ENCODE assay signal across 31 cellular contexts in the genomic region with DNA sequence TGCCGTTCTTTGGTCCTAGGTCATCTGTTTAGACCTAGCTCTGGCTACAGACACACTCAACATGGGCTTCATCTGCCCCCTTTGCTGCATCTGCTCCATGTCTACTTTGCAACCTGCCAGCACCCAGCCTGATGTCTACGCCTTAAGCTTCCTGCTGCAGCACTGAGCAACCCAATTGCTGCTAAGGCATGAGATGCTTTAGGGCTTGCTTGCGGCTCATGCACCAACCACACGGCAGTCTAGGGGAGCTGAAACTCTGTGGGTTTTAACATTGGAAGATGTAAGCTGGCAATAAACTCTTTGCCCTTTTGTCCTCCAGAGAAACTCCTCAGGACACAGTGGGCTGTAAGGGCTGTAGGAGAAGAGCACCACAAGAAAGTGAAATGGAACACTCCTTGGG. TPM values are rescaled to one million over a fixed set of nuclear protein-coding genes. Genes with fewer than 3 reads are reported as not detected.
"Had no signal": no experiment of that assay in that cellular context is flagged by ENCODE, and none has a peak within 500 bp of the region (broad histone marks: within the 10 kb centered on the region; RNA-seq: fewer than 3 reads in every experiment).

No MANE protein-coding gene starts in this region.

- H3K27ac Mint-ChIP-seq: activated CD4-positive, alpha-beta memory T cell treated with anti-CD3 and anti-CD28 coated beads, Interleukin-2, amount 10 ng/mL, durations not matched to agents 7 days and 5 days; activated CD4-positive, alpha-beta T cell treated with anti-CD3 and anti-CD28 coated beads, Interleukin-2, amount 10 ng/mL, durations not matched to agents 7 days and 5 days; activated CD8-positive, alpha-beta memory T cell treated with anti-CD3 and anti-CD28 coated beads, Interleukin-2, amount 10 ng/mL, durations not matched to agents 7 days and 5 days; activated naive CD4-positive, alpha-beta T cell treated with anti-CD3 and anti-CD28 coated beads, Interleukin-2, amount 10 ng/mL, durations not matched to agents 7 days and 5 days; activated naive CD4-positive, alpha-beta T cell treated with anti-CD3 and anti-CD28 coated beads, Interleukin-2, amount 50 U/mL, for 72 hours; activated T-cell treated with anti-CD3 and anti-CD28 coated beads, Interleukin-2, amount 50 U/mL, for 72 hours; brain; dendritic cell treated with granulocyte-macrophage colony-stimulating factor and Interleukin-4, amounts not matched to agents 40 ng/mL and 50 ng/mL, for 4 days; endodermal cell; WTC11 had no signal

- ATAC-seq: activated CD8-positive, alpha-beta memory T cell treated with anti-CD3 and anti-CD28 coated beads, Interleukin-2, amount 10 ng/mL, durations not matched to agents 7 days and 5 days; activated naive CD4-positive, alpha-beta T cell treated with anti-CD3 and anti-CD28 coated beads, Interleukin-2, amount 50 U/mL, for 72 hours; activated T-cell treated with anti-CD3 and anti-CD28 coated beads, Interleukin-2, amount 50 U/mL, for 72 hours; esophagus mucosa; WTC11 had no signal

- H3K9me3 ChIP-seq: ascending aorta, breast epithelium, colonic mucosa had no signal

- H3K36me3 Mint-ChIP-seq: activated CD8-positive, alpha-beta memory T cell treated with anti-CD3 and anti-CD28 coated beads, Interleukin-2, amount 10 ng/mL, durations not matched to agents 7 days and 5 days; activated naive CD4-positive, alpha-beta T cell treated with anti-CD3 and anti-CD28 coated beads, Interleukin-2, amount 10 ng/mL, durations not matched to agents 7 days and 5 days; activated naive CD4-positive, alpha-beta T cell treated with anti-CD3 and anti-CD28 coated beads, Interleukin-2, amount 50 U/mL, for 72 hours; brain had no signal

- H3K36me3 ChIP-seq: ascending aorta, breast epithelium, cardiac muscle cell, colonic mucosa had no signal

- H3K4me1 ChIP-seq: breast epithelium, colonic mucosa had no signal

- H3K27ac ChIP-seq: ascending aorta, breast epithelium, cardiac muscle cell, dorsolateral prefrontal cortex had no signal

- H3K27me3 ChIP-seq: ascending aorta, breast epithelium, cardiac muscle cell, colonic mucosa had no signal

- H3K27me3 Mint-ChIP-seq: activated CD4-positive, alpha-beta memory T cell treated with anti-CD3 and anti-CD28 coated beads, Interleukin-2, amount 10 ng/mL, durations not matched to agents 7 days and 5 days; activated CD4-positive, alpha-beta T cell treated with anti-CD3 and anti-CD28 coated beads, Interleukin-2, amount 10 ng/mL, durations not matched to agents 7 days and 5 days; activated CD8-positive, alpha-beta memory T cell treated with anti-CD3 and anti-CD28 coated beads, Interleukin-2, amount 10 ng/mL, durations not matched to agents 7 days and 5 days; brain; dendritic cell treated with granulocyte-macrophage colony-stimulating factor and Interleukin-4, amounts not matched to agents 40 ng/mL and 50 ng/mL, for 4 days had no signal

- H3K4me1 Mint-ChIP-seq: activated CD4-positive, alpha-beta memory T cell treated with anti-CD3 and anti-CD28 coated beads, Interleukin-2, amount 10 ng/mL, durations not matched to agents 7 days and 5 days; activated CD8-positive, alpha-beta memory T cell treated with anti-CD3 and anti-CD28 coated beads, Interleukin-2, amount 10 ng/mL, durations not matched to agents 7 days and 5 days; activated naive CD4-positive, alpha-beta T cell treated with anti-CD3 and anti-CD28 coated beads, Interleukin-2, amount 10 ng/mL, durations not matched to agents 7 days and 5 days; brain; endodermal cell; WTC11 had no signal

- H3K4me3 Mint-ChIP-seq: activated CD4-positive, alpha-beta memory T cell treated with anti-CD3 and anti-CD28 coated beads, Interleukin-2, amount 10 ng/mL, durations not matched to agents 7 days and 5 days; activated CD4-positive, alpha-beta T cell treated with anti-CD3 and anti-CD28 coated beads, Interleukin-2, amount 10 ng/mL, durations not matched to agents 7 days and 5 days; activated CD8-positive, alpha-beta memory T cell treated with anti-CD3 and anti-CD28 coated beads, Interleukin-2, amount 10 ng/mL, durations not matched to agents 7 days and 5 days; activated naive CD4-positive, alpha-beta T cell treated with anti-CD3 and anti-CD28 coated beads, Interleukin-2, amount 10 ng/mL, durations not matched to agents 7 days and 5 days; activated T-cell treated with anti-CD3 and anti-CD28 coated beads, Interleukin-2, amount 50 U/mL, for 72 hours; brain; dendritic cell treated with granulocyte-macrophage colony-stimulating factor and Interleukin-4, amounts not matched to agents 40 ng/mL and 50 ng/mL, for 4 days; endodermal cell; WTC11 had no signal

- H3K9me3 Mint-ChIP-seq: activated CD4-positive, alpha-beta memory T cell treated with anti-CD3 and anti-CD28 coated beads, Interleukin-2, amount 10 ng/mL, durations not matched to agents 7 days and 5 days; activated naive CD4-positive, alpha-beta T cell treated with anti-CD3 and anti-CD28 coated beads, Interleukin-2, amount 10 ng/mL, durations not matched to agents 7 days and 5 days; endodermal cell had no signal

- DNase-seq: activated CD4-positive, alpha-beta memory T cell treated with anti-CD3 and anti-CD28 coated beads, Interleukin-2, amount 10 ng/mL, durations not matched to agents 7 days and 5 days; activated CD4-positive, alpha-beta T cell treated with anti-CD3 and anti-CD28 coated beads for 1 hour; activated CD4-positive, alpha-beta T cell treated with anti-CD3 and anti-CD28 coated beads for 4 hours; activated CD4-positive, alpha-beta T cell treated with anti-CD3 and anti-CD28 coated beads, Interleukin-2, amount 10 ng/mL, durations not matched to agents 7 days and 5 days; activated CD4-positive, alpha-beta T cell treated with anti-CD3 and anti-CD28 coated beads, Interleukin-2, amount 50 U/mL, for 4 hours; activated CD8-positive, alpha-beta memory T cell treated with anti-CD3 and anti-CD28 coated beads, Interleukin-2, amount 10 ng/mL, durations not matched to agents 7 days and 5 days; activated CD8-positive, alpha-beta memory T cell treated with anti-CD3 and anti-CD28 coated beads, Interleukin-2, amount 50 U/mL, for 4 hours; activated gamma-delta T cell; activated naive CD4-positive, alpha-beta T cell; activated naive CD4-positive, alpha-beta T cell treated with anti-CD3 and anti-CD28 coated beads, Interleukin-2, amount 10 ng/mL, durations not matched to agents 7 days and 5 days; activated T-cell treated with anti-CD3 and anti-CD28 coated beads, Interleukin-2, amount 50 U/mL, for 1 hour; activated T-cell treated with anti-CD3 and anti-CD28 coated beads, Interleukin-2, amount 50 U/mL, for 72 hours; central memory CD4-positive, alpha-beta T cell; cerebellar nuclear complex; colonic mucosa; dorsolateral prefrontal cortex; effector memory CD4-positive, alpha-beta T cell; endodermal cell; head of caudate nucleus; hippocampal formation had no signal

- H3K4me3 ChIP-seq: ascending aorta, breast epithelium, cardiac muscle cell, colonic mucosa, dorsolateral prefrontal cortex had no signal

RNA-seq across cellular contexts. Expression of a gene that starts 11.7 kb away (rescaled TPM):
- total RNA-seq: activated CD4-positive, alpha-beta T cell treated with anti-CD3 and anti-CD28 coated beads, Interleukin-2, amount 10 ng/mL, durations not matched to agents 7 days and 5 days; ascending aorta; cardiac muscle cell; endodermal cell; epithelial cell of proximal tubule; frontal cortex; T-helper 1 cell treated with Interleukin-12 subunit alpha and Interleukin-12 subunit beta and Interleukin-4 antibody, amounts not matched to agents 30 ng/mL and 1 ng/mL, for 36 hours; WTC11 had no signal
